Comparison of ENCODE assay signal across 8 cellular contexts in genomic region chr5:43007246-43007910, GRCh38. TPM values are rescaled to one million over a fixed set of nuclear protein-coding genes. Genes with fewer than 3 reads are reported as not detected.
DNase-seq lines count a peak whose midpoint lies in the region; ATAC-seq and TF ChIP-seq lines count a peak whose summit lies in the region.

No MANE protein-coding gene starts in this region.

- peak overlapping the region; percentile 95 for H3K4me2 ChIP-seq in osteoblast (ENCODE audit: insufficient read depth, low read length)

- H3K36me3 ChIP-seq in HAP-1 (replicated peaks), result no peaks in the 10 kb centered on the region
- H3K36me3 ChIP-seq in osteoblast (ENCODE audit: insufficient read depth, low read length), result no peaks in the 10 kb centered on the region
- H3K36me3 ChIP-seq in transverse colon, result no peaks in the 10 kb centered on the region

- no peaks in the 10 kb centered on the region for H3K79me2 ChIP-seq in osteoblast (ENCODE audit: insufficient read depth, low read length)

- H4K20me1 ChIP-seq in osteoblast (ENCODE audit: insufficient read depth, low read length), result no peaks in the 10 kb centered on the region

- no peaks in the 10 kb centered on the region for H3K27me3 ChIP-seq in HAP-1 (ENCODE audit: low read depth)
- no peaks in the 10 kb centered on the region for H3K27me3 ChIP-seq in osteoblast (ENCODE audit: insufficient read depth, low read length)
- H3K27me3 ChIP-seq in transverse colon, result peaks cover 64% of the 10 kb centered on the region

- TF ChIP-seq POLR2A in NB4 (IDR thresholded peaks at IDR 0.05; ENCODE audit: extremely low read depth, insufficient read length) (peak; percentile 76), transverse colon (IDR thresholded peaks at IDR 0.05) (no peak)

- peak; percentile 76 for ATAC-seq in Right ventricle myocardium inferior

- TF ChIP-seq CTCF in NB4 (IDR thresholded peaks at IDR 0.05; ENCODE audit: low read depth, low read length) (no peak), osteoblast (IDR thresholded peaks at IDR 0.05; ENCODE audit: extremely low read depth, low read depth, low read length) (no peak), transverse colon (IDR thresholded peaks at IDR 0.05) (no peak)

- H3K4me1 ChIP-seq in HAP-1 (peaks cover 22% of the 10 kb centered on the region), osteoblast (ENCODE audit: insufficient read depth, low read length) (peaks cover 21% of the 10 kb centered on the region), transverse colon (peaks cover 0 to 15% (median 4%) of the 10 kb centered on the region in 4 donors)

- DNase-seq in DMS153 (lab: John Stamatoyannopoulos, UW) (peak; percentile 94), HAP-1 (ENCODE audit: low spot score in 2 of 2) (peak; percentile 95 to 96), NB4 (ENCODE audit: low read depth) (peak; percentile 98), SK-N-DZ (ENCODE audit: low spot score) (peak; percentile 86), Right ventricle myocardium inferior (ENCODE audit: missing footprints) (peak; percentile 88), osteoblast (ENCODE audit: insufficient read length, low spot score, missing footprints) (peak; percentile 80), transverse colon (peak; percentile 84)
- DNase-seq in activated naive CD4-positive, alpha-beta T cell treated with anti-CD3 and anti-CD28 coated beads, Interleukin-2, amount 50 U/mL, for 16 hours, result peak; percentile 77

- H3K27ac ChIP-seq in osteoblast (ENCODE audit: low read depth, low read length) (peak overlapping the region; percentile 85), transverse colon (peak overlapping the region; percentile 87 to 92 (median 90))

- H3K4me3 ChIP-seq in HAP-1 (peak overlapping the region; percentile 39), NB4 (ENCODE audit: low read depth, low read length) (peak overlapping the region; percentile 89), osteoblast (ENCODE audit: insufficient read depth, low read length) (peak overlapping the region; percentile 68), transverse colon (peak overlapping the region; percentile 9 to 59 (median 38))

- H3K9me3 ChIP-seq in HAP-1, result no peaks in the 10 kb centered on the region
- H3K9me3 ChIP-seq in osteoblast (ENCODE audit: low read depth, low read length), result no peaks in the 10 kb centered on the region
- no peaks in the 10 kb centered on the region for H3K9me3 ChIP-seq in transverse colon

- TF ChIP-seq EP300 in transverse colon (IDR thresholded peaks at IDR 0.05; ENCODE audit: low read depth), result no peak

- in situ Hi-C loops in HAP-1 (cut with MboI; ENCODE audit: low sequenced_read_pairs), result no loop called here
- in situ Hi-C loops in transverse colon (cut with MboI; ENCODE audit: low pct_ligation_motif_present in 1 of 4, low pct_unique_long_range_greater_than_20kb in 1 of 4, low sequenced_read_pairs in 3 of 4), result loop anchor here in 1 of 4 donors (10.0 kb wide), 1 partner anchor 53 kb away; no protein-coding TSS in a partner anchor

- intact Hi-C loops in Right ventricle myocardium inferior (cut with DNase I), result loop anchor here (5.0 kb wide), 1 partner anchor 35 kb away; the partner anchor contains the start of gene ANXA2R
- intact Hi-C loops in transverse colon (cut with DNase I; ENCODE audit: low total_unique reads), result no loop called here

- 0 to 10% methylated on average over 1 to 27 of the region's 27 CpGs for WGBS in transverse colon (ENCODE audit: low coverage in 1 of 2), 2 donors

- peak overlapping the region; percentile 85 for H2AFZ ChIP-seq in osteoblast (ENCODE audit: low read length)

RNA-seq across cellular contexts. Expression of gene ANXA2R, which starts 32.7 kb away (rescaled TPM):
- polyA plus RNA-seq in SK-N-DZ (2014; cell fraction: cytosol; rRNA removed), result 0.16 and 0.74 TPM in 2 replicates
- polyA plus RNA-seq in SK-N-DZ (2014; cell fraction: nucleus; rRNA removed), result 1.0 and 1.2 TPM in 2 replicates
- total RNA-seq in Right ventricle myocardium inferior (0.84 TPM), osteoblast (3.5 and 3.6 TPM in 2 replicates), transverse colon (1 to 10 TPM in 2 of 4 donors, under 1 TPM in 2; 0.75 to 4.4 (median 2.0) TPM)

Comparison
In these comparisons a context has a peak if more than half of its experiments do, and no peak if none do; other contexts are left out.
1. Peak in every context shown above with its lines: DNase-seq, ATAC-seq, H3K4me3 ChIP-seq and H3K27ac ChIP-seq.
2. H3K4me3 ChIP-seq: peak in every context shown above with its lines; median percentile 89 in NB4; 68 in osteoblast; 39 in HAP-1; 38 in transverse colon.